In the genomic region with DNA sequence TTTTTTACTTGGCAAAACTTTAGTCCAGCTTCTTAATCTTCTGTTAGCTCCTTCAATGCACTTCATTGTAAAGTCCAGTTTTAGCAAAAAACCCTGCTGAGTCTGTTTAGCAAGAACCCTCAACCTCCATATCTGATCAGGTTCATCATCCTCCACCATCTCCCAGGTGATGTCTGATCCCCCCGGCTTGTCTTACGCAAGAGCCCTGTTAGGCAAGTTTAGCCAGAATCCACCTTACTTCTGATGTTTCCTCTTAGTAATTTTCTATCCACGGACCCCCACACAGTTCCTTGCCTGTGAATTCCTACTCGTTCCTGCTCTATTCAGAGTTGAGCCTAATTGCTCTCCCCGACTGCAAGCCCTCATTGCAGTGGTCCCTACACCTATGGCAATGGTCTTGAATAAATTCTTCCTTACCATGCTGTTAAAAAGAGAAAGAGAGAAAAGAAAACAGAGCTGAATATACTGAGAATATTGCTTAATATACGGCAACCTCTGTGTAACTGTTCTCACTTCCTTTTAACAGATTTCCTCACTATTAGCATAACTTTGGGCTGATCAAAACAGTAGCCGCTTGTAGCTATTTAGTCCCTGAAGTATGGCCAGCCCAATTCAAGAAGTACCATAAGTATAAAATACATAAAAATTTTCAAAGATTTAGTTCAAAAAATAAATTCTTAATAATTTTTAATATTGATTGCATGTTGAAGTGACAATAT, we compare ENCODE assay signal across 23 cellular contexts.
DNase-seq lines count a peak whose midpoint lies in the region; ATAC-seq and TF ChIP-seq lines count a peak whose summit lies in the region.
"Had no signal": no experiment of that assay in that cellular context is flagged by ENCODE, and none has a peak within 500 bp of the region (broad histone marks: within the 10 kb centered on the region; RNA-seq: fewer than 3 reads in every experiment).

No MANE protein-coding gene starts in this region.

- TF ChIP-seq POLR2A in NB4 (IDR thresholded peaks at IDR 0.05; ENCODE audit: extremely low read depth, insufficient read length) = no peak

- intact Hi-C loops in lower lobe of right lung (cut with DNase I) = no loop called here

- peak overlapping the region; percentile 19 for H3K27ac ChIP-seq in lower lobe of right lung
- H3K27ac ChIP-seq: 22Rv1, foreskin keratinocyte, left ventricle myocardium inferior, pancreas, suprapubic skin had no signal

- TF ChIP-seq CTCF in NB4 (IDR thresholded peaks at IDR 0.05; ENCODE audit: low read depth, low read length) = no peak
- TF ChIP-seq CTCF in lower lobe of right lung (IDR thresholded peaks at IDR 0.05) = no peak

- DNase-seq in AML-193 (lab: John Stamatoyannopoulos, UW) = peak; percentile 97 to 98
- peak; percentile 9 for DNase-seq in NB4 (ENCODE audit: low read depth)
- DNase-seq in SKM-1 treated with dmso at 0.1 percent for 144 hours (lab: John Stamatoyannopoulos, UW; ENCODE audit: unreplicated experiment) = peak; percentile 88
- no peak for DNase-seq in lower lobe of right lung
- DNase-seq in NCI-H1417 treated with DMSO at 0.1 percent for 48 hours (lab: John Stamatoyannopoulos, UW) = no peak
- DNase-seq in activated CD4-positive, CD25-positive, alpha-beta regulatory T cell (lab: John Stamatoyannopoulos, UW) = no peak
- DNase-seq: activated CD4-positive, alpha-beta T cell treated with anti-CD3 and anti-CD28 coated beads for 36 hours; activated T-cell treated with anti-CD3 and anti-CD28 coated beads, Interleukin-2, amount 50 U/mL, for 48 hours; aorta; CD8-positive, alpha-beta memory T cell; foreskin keratinocyte; immature natural killer cell; left ventricle myocardium inferior; midbrain; NCI-H1436; pancreas had no signal

- H3K9me3 ChIP-seq in lower lobe of right lung = no peaks in the 10 kb centered on the region
- H3K9me3 ChIP-seq: pancreas, suprapubic skin had no signal

- H3K36me3 ChIP-seq in lower lobe of right lung = no peaks in the 10 kb centered on the region
- H3K36me3 ChIP-seq: left ventricle myocardium inferior, pancreas, suprapubic skin had no signal

- ATAC-seq in lower lobe of right lung = peak; percentile 51 to 68
- no peak for ATAC-seq in GM19397 (IDR thresholded peaks at IDR 0.05; ENCODE audit: unreplicated experiment)
- no peak for ATAC-seq in HG03521 (IDR thresholded peaks at IDR 0.05; ENCODE audit: unreplicated experiment)
- ATAC-seq: activated CD4-positive, alpha-beta T cell treated with anti-CD3 and anti-CD28 coated beads for 36 hours; foreskin keratinocyte; GM12878; natural killer cell treated with Interleukin-12 subunit alpha and Interleukin-12 subunit beta and Interleukin-15 and Interleukin-18, amount 100 ng/mL, for 72 hours; pancreas; Right ventricle myocardium inferior had no signal

- H3K4me3 ChIP-seq in NB4 (ENCODE audit: low read depth, low read length) = no peak overlapping the region
- H3K4me3 ChIP-seq in lower lobe of right lung = no peak overlapping the region
- H3K4me3 ChIP-seq: GM12878, left ventricle myocardium inferior, pancreas, suprapubic skin had no signal

- H3K27me3 ChIP-seq in lower lobe of right lung (ENCODE audit: low read depth) = no peaks in the 10 kb centered on the region
- H3K27me3 ChIP-seq: foreskin keratinocyte, pancreas, suprapubic skin had no signal

- no peaks in the 10 kb centered on the region for H3K4me1 ChIP-seq in lower lobe of right lung
- H3K4me1 ChIP-seq: foreskin keratinocyte, left ventricle myocardium inferior, pancreas, suprapubic skin had no signal

Comparison
In these comparisons a context has a peak if more than half of its experiments do, and no peak if none do; other contexts are left out.
1. DNase-seq: peak in AML-193 (2 of 2), NB4 (single experiment) and SKM-1 treated with dmso at 0.1 percent for 144 hours (single experiment); none in lower lobe of right lung (single experiment), NCI-H1417 treated with DMSO at 0.1 percent for 48 hours (single experiment) and activated CD4-positive, CD25-positive, alpha-beta regulatory T cell (0 of 4).
2. ATAC-seq: peak in lower lobe of right lung (2 of 2); none in GM19397 (single experiment) and HG03521 (single experiment).